8 cellular contexts compared by ENCODE assay signal in genomic region chr17:27236710-27237315, GRCh38. TPM values are rescaled to one million over a fixed set of nuclear protein-coding genes. Genes with fewer than 3 reads are reported as not detected.
DNase-seq lines count a peak whose midpoint lies in the region; ATAC-seq lines count a peak whose summit lies in the region.

No MANE protein-coding gene starts in this region.

- peak; percentile 29 for ATAC-seq in activated naive CD8-positive, alpha-beta T cell treated with anti-CD3 and anti-CD28 coated beads, Interleukin-2, amount 50 U/mL, for 24 hours
- ATAC-seq in left cardiac atrium = peak; percentile 54 to 62
- peak; percentile 78 for ATAC-seq in sciatic nerve
- no peak for ATAC-seq in GM21447 (IDR thresholded peaks at IDR 0.05; ENCODE audit: unreplicated experiment)

- intact Hi-C loops in left cardiac atrium (cut with DNase I) (loop anchor here in 1 of 2 donors (2.0 to 10.0 kb wide), 2 partner anchors 198 to 366 kb away; no protein-coding TSS in a partner anchor), sciatic nerve (cut with DNase I) (loop anchor here (5.0 kb wide), 1 partner anchor 370 kb away; no protein-coding TSS in a partner anchor)

- H3K27me3 Mint-ChIP-seq in activated naive CD8-positive, alpha-beta T cell treated with anti-CD3 and anti-CD28 coated beads, Interleukin-2, amount 50 U/mL, for 24 hours = peaks cover 2% of the 10 kb centered on the region

- H3K9me3 Mint-ChIP-seq in activated naive CD8-positive, alpha-beta T cell treated with anti-CD3 and anti-CD28 coated beads, Interleukin-2, amount 50 U/mL, for 24 hours = no peaks in the 10 kb centered on the region

- H3K36me3 Mint-ChIP-seq in activated naive CD8-positive, alpha-beta T cell treated with anti-CD3 and anti-CD28 coated beads, Interleukin-2, amount 50 U/mL, for 24 hours (ENCODE audit: low read depth) = no peaks in the 10 kb centered on the region

- H3K4me1 Mint-ChIP-seq in activated naive CD8-positive, alpha-beta T cell treated with anti-CD3 and anti-CD28 coated beads, Interleukin-2, amount 50 U/mL, for 24 hours = peaks cover 20% of the 10 kb centered on the region

- DNase-seq in GM04504 (ENCODE audit: low read depth) (peak; percentile 46), NAMALWA (ENCODE audit: low spot score) (peak; percentile 82), T follicular helper cell (ENCODE audit: low read depth) (peak; percentile 55), left cardiac atrium (peak; percentile 76), sciatic nerve (ENCODE audit: low spot score) (peak; percentile 93), COR-L47 (lab: John Stamatoyannopoulos, UW) (no peak)
- peak; percentile 77 for DNase-seq in activated naive CD8-positive, alpha-beta T cell treated with anti-CD3 and anti-CD28 coated beads, Interleukin-2, amount 50 U/mL, for 24 hours

- no peak overlapping the region for H3K4me3 Mint-ChIP-seq in activated naive CD8-positive, alpha-beta T cell treated with anti-CD3 and anti-CD28 coated beads, Interleukin-2, amount 50 U/mL, for 24 hours

- H3K27ac Mint-ChIP-seq in activated naive CD8-positive, alpha-beta T cell treated with anti-CD3 and anti-CD28 coated beads, Interleukin-2, amount 50 U/mL, for 24 hours = no peak overlapping the region

RNA-seq across cellular contexts. Expression of gene WSB1, which starts 57.1 kb away (rescaled TPM):
- total RNA-seq in left cardiac atrium = 100 to 1,000 TPM in 1 of 2 donors, 10 to 100 TPM in 1; 69.3 to 119 TPM
- 396 TPM for total RNA-seq in sciatic nerve
